ENCODE assay signal across 29 cellular contexts in genomic region chr14:36702484-36702883, GRCh38. TPM values are rescaled to one million over a fixed set of nuclear protein-coding genes. Genes with fewer than 3 reads are reported as not detected.
"Had no signal": no experiment of that assay in that cellular context is flagged by ENCODE, and none has a peak within 500 bp of the region (broad histone marks: within the 10 kb centered on the region; RNA-seq: fewer than 3 reads in every experiment).

No MANE protein-coding gene starts in this region.

- H3K4me1 ChIP-seq: pancreas, psoas muscle, right lobe of liver, sigmoid colon, stomach, thyroid gland, tibial nerve, upper lobe of left lung had no signal

- H3K4me3 ChIP-seq: pancreas, psoas muscle, right lobe of liver, sigmoid colon, stomach, thoracic aorta, thyroid gland, tibial nerve, upper lobe of left lung had no signal

- H3K27me3 Mint-ChIP-seq: natural killer cell treated with Interleukin-12 subunit alpha and Interleukin-12 subunit beta and Interleukin-15 and Interleukin-18, amount 100 ng/mL, for 72 hours; stimulated activated naive B cell treated with anti-CD40 and anti-IgM and Interleukin-4, amounts not matched to agents 10 μg/mL and 1 μg/mL and 100 μg/mL, for 72 hours; stimulated activated naive CD8-positive, alpha-beta T cell treated with anti-CD3 and anti-CD28 coated beads, Interleukin-15, Interleukin-2, amounts not matched to agents 100 ng/mL and 50 ng/mL, for 24 hours had no signal

- DNase-seq: naive thymus-derived CD8-positive, alpha-beta T cell; nephron progenitor cell; nucleus accumbens; pancreas; psoas muscle; right cardiac atrium; right lobe of liver; sigmoid colon; small intestine; stimulated activated CD4-positive, alpha-beta T cell treated with anti-CD3 and anti-CD28 coated beads, Interleukin-15, amount 100 ng/mL, for 24 hours; stimulated activated CD4-positive, alpha-beta T cell treated with anti-CD3 and anti-CD28 coated beads, Interleukin-2, amount 100 ng/mL, for 24 hours; stimulated activated CD4-positive, alpha-beta T cell treated with anti-CD3 and anti-CD28 coated beads, Interleukin-2, amount 100 ng/mL, for 48 hours; stimulated activated CD4-positive, alpha-beta T cell treated with anti-CD3 and anti-CD28 coated beads, Interleukin-4, amount 100 ng/mL, for 24 hours; stimulated activated naive B cell treated with anti-CD40 and anti-IgM and Interleukin-4, amounts not matched to agents 10 μg/mL and 1 μg/mL and 100 μg/mL, for 72 hours; stimulated activated naive CD4-positive, alpha-beta T cell treated with Interleukin-2 at 50 U/mL for 16 hours; stomach; thyroid gland; trophoblast cell; upper lobe of left lung had no signal

- H3K4me1 Mint-ChIP-seq: naive thymus-derived CD8-positive, alpha-beta T cell; stimulated activated effector memory CD8-positive, alpha-beta T cell treated with anti-CD3 and anti-CD28 coated beads, Interleukin-12 subunit alpha, Interleukin-12 subunit beta, amount 100 ng/mL, for 72 hours; stimulated activated naive B cell treated with anti-CD40 and anti-IgM and Interleukin-4, amounts not matched to agents 10 μg/mL and 1 μg/mL and 100 μg/mL, for 72 hours had no signal

- H3K36me3 Mint-ChIP-seq: natural killer cell treated with Interleukin-12 subunit alpha and Interleukin-12 subunit beta and Interleukin-15 and Interleukin-18, amount 100 ng/mL, for 72 hours; stimulated activated effector memory CD8-positive, alpha-beta T cell treated with anti-CD3 and anti-CD28 coated beads, Interleukin-12 subunit alpha, Interleukin-12 subunit beta, amount 100 ng/mL, for 72 hours; stimulated activated naive B cell treated with anti-CD40 and anti-IgM and Interleukin-4, amounts not matched to agents 10 μg/mL and 1 μg/mL and 100 μg/mL, for 72 hours had no signal

- H3K9me3 ChIP-seq: neutrophil, pancreas, psoas muscle, right lobe of liver, sigmoid colon, thoracic aorta, thyroid gland, upper lobe of left lung had no signal

- H3K27me3 ChIP-seq: neutrophil, pancreas, right lobe of liver, sigmoid colon, stomach, thyroid gland, tibial nerve, upper lobe of left lung had no signal

- H3K27ac Mint-ChIP-seq: naive thymus-derived CD8-positive, alpha-beta T cell; natural killer cell treated with Interleukin-12 subunit alpha and Interleukin-12 subunit beta and Interleukin-15 and Interleukin-18, amount 100 ng/mL, for 72 hours; nephron progenitor cell; stimulated activated effector memory CD8-positive, alpha-beta T cell treated with anti-CD3 and anti-CD28 coated beads, Interleukin-12 subunit alpha, Interleukin-12 subunit beta, amount 100 ng/mL, for 72 hours; stimulated activated naive B cell treated with anti-CD40 and anti-IgM and Interleukin-4, amounts not matched to agents 10 μg/mL and 1 μg/mL and 100 μg/mL, for 72 hours; stimulated activated naive CD8-positive, alpha-beta T cell treated with anti-CD3 and anti-CD28 coated beads, Interleukin-15, Interleukin-2, amounts not matched to agents 100 ng/mL and 50 ng/mL, for 24 hours had no signal

- H3K27ac ChIP-seq: neutrophil, pancreas, psoas muscle, right lobe of liver, sigmoid colon, stomach, thoracic aorta, thyroid gland, tibial nerve, upper lobe of left lung had no signal

- H3K36me3 ChIP-seq: neutrophil, pancreas, right lobe of liver, sigmoid colon, stomach, thoracic aorta, thyroid gland, tibial nerve, upper lobe of left lung had no signal

- H3K4me3 Mint-ChIP-seq: naive thymus-derived CD8-positive, alpha-beta T cell; natural killer cell treated with Interleukin-12 subunit alpha and Interleukin-12 subunit beta and Interleukin-15 and Interleukin-18, amount 100 ng/mL, for 72 hours; nephron progenitor cell; neural crest cell; stimulated activated effector memory CD8-positive, alpha-beta T cell treated with anti-CD3 and anti-CD28 coated beads, Interleukin-12 subunit alpha, Interleukin-12 subunit beta, amount 100 ng/mL, for 72 hours; stimulated activated naive B cell treated with anti-CD40 and anti-IgM and Interleukin-4, amounts not matched to agents 10 μg/mL and 1 μg/mL and 100 μg/mL, for 72 hours; stimulated activated naive CD8-positive, alpha-beta T cell treated with anti-CD3 and anti-CD28 coated beads, Interleukin-15, Interleukin-2, amounts not matched to agents 100 ng/mL and 50 ng/mL, for 24 hours had no signal

RNA-seq across cellular contexts. Expression of gene PAX9, which starts 40.8 kb away (rescaled TPM):
- total RNA-seq: naive thymus-derived CD8-positive, alpha-beta T cell; natural killer cell treated with Interleukin-12 subunit alpha and Interleukin-12 subunit beta and Interleukin-15 and Interleukin-18, amount 100 ng/mL, for 72 hours; neural crest cell; omental fat pad; renal cortical epithelial cell; right cardiac atrium; right lobe of liver; temporal lobe had no signal
- polyA plus RNA-seq: naive thymus-derived CD8-positive, alpha-beta T cell; right cardiac atrium had no signal
